18 cellular contexts compared by ENCODE assay signal in genomic region chr3:4908066-4908768, GRCh38.
A peak's percentile ranks its signal among the peaks of the same experiment; 100 is the strongest.
DNase-seq lines count a peak whose midpoint lies in the region; ATAC-seq and TF ChIP-seq lines count a peak whose summit lies in the region.
"Had no signal": no experiment of that assay in that cellular context is flagged by ENCODE, and none has a peak within 500 bp of the region (broad histone marks: within the 10 kb centered on the region; RNA-seq: fewer than 3 reads in every experiment).

No MANE protein-coding gene starts in this region.

- DNase-seq in NCI-H82 (lab: John Stamatoyannopoulos, UW) = peak; percentile 2
- no peak for DNase-seq in NCI-H82 treated with DMSO at 0.1 percent for 48 hours (lab: John Stamatoyannopoulos, UW; ENCODE audit: unreplicated experiment)
- DNase-seq in GM20000 (ENCODE audit: low spot score) = peak; percentile 39
- no peak for DNase-seq in activated naive CD4-positive, alpha-beta T cell treated with anti-CD3 and anti-CD28 coated beads, Interleukin-2, amount 50 U/mL, for 72 hours (ENCODE audit: low spot score in 2 of 2)
- peak; percentile 27 for DNase-seq in natural killer cell
- no peak for DNase-seq in C1 segment of cervical spinal cord (lab: John Stamatoyannopoulos, UW)
- DNase-seq in DMS79 treated with DMSO at 0.1 percent for 48 hours (lab: John Stamatoyannopoulos, UW) = no peak
- DNase-seq in stimulated activated CD8-positive, alpha-beta memory T cell treated with anti-CD3 and anti-CD28 coated beads, Interleukin-4, amount 100 ng/mL, for 48 hours = no peak
- DNase-seq: 8988T; activated B cell treated with CpG ODN at 0.5 μM for 24 hours; activated effector memory CD4-positive, alpha-beta T cell treated with Interleukin-2 at 50 U/mL for 16 hours; effector CD4-positive, alpha-beta T cell; GOT3; Karpas-422; lower lobe of right lung; NCI-H146; PC-9; stimulated activated naive CD4-positive, alpha-beta T cell had no signal

- peak overlapping the region; percentile 85 for H3K4me3 Mint-ChIP-seq in natural killer cell
- H3K4me3 Mint-ChIP-seq: activated B cell treated with CpG ODN at 0.5 μM for 24 hours had no signal

- ATAC-seq in activated naive CD4-positive, alpha-beta T cell treated with anti-CD3 and anti-CD28 coated beads, Interleukin-2, amount 50 U/mL, for 72 hours = peak; percentile 49 to 73
- ATAC-seq in natural killer cell = peak; percentile 45 to 66 (median 52)
- ATAC-seq: lower lobe of right lung had no signal

- TF ChIP-seq CTCF in GM20000 (IDR thresholded peaks at IDR 0.05; ENCODE audit: extremely low read depth, missing control alignments) (no peak), natural killer cell (IDR thresholded peaks at IDR 0.05) (no peak)

- H3K4me1 Mint-ChIP-seq in natural killer cell = peaks cover 52 to 65% of the 10 kb centered on the region in 2 donors
- H3K4me1 Mint-ChIP-seq: activated B cell treated with CpG ODN at 0.5 μM for 24 hours had no signal

- H3K27ac Mint-ChIP-seq in activated naive CD4-positive, alpha-beta T cell treated with anti-CD3 and anti-CD28 coated beads, Interleukin-2, amount 50 U/mL, for 72 hours = peak overlapping the region; percentile 89 to 93
- H3K27ac Mint-ChIP-seq in natural killer cell = peak overlapping the region; percentile 90 to 95
- H3K27ac Mint-ChIP-seq: activated B cell treated with CpG ODN at 0.5 μM for 24 hours had no signal

- intact Hi-C loops in natural killer cell (cut with micrococcal nuclease) = loop anchor here (1.0 to 5.0 kb wide), 4 partner anchors 58 to 186 kb away; no protein-coding TSS in a partner anchor

- peaks cover under 1 to 8% of the 10 kb centered on the region in 2 donors for H3K36me3 Mint-ChIP-seq in activated naive CD4-positive, alpha-beta T cell treated with anti-CD3 and anti-CD28 coated beads, Interleukin-2, amount 50 U/mL, for 72 hours
- H3K36me3 Mint-ChIP-seq in natural killer cell = no peaks in the 10 kb centered on the region

- H3K27me3 Mint-ChIP-seq in natural killer cell (ENCODE audit: low read depth in 2 of 2) = no peaks in the 10 kb centered on the region
- H3K27me3 Mint-ChIP-seq: activated B cell treated with CpG ODN at 0.5 μM for 24 hours had no signal

- H3K9me3 Mint-ChIP-seq in activated naive CD4-positive, alpha-beta T cell treated with anti-CD3 and anti-CD28 coated beads, Interleukin-2, amount 50 U/mL, for 72 hours = peaks cover 0 to 12% of the 10 kb centered on the region in 2 donors
- no peaks in the 10 kb centered on the region for H3K9me3 Mint-ChIP-seq in natural killer cell
- H3K9me3 Mint-ChIP-seq: activated B cell treated with CpG ODN at 0.5 μM for 24 hours had no signal

Comparison
In these comparisons a context has a peak if more than half of its experiments do, and no peak if none do; other contexts are left out.
1. DNase-seq: peak in NCI-H82 (single experiment), GM20000 (single experiment) and natural killer cell (single experiment); none in NCI-H82 treated with DMSO at 0.1 percent for 48 hours (single experiment), activated naive CD4-positive, alpha-beta T cell treated with anti-CD3 and anti-CD28 coated beads, Interleukin-2, amount 50 U/mL, for 72 hours (0 of 2), C1 segment of cervical spinal cord (0 of 14), DMS79 treated with DMSO at 0.1 percent for 48 hours (single experiment) and stimulated activated CD8-positive, alpha-beta memory T cell treated with anti-CD3 and anti-CD28 coated beads, Interleukin-4, amount 100 ng/mL, for 48 hours (single experiment).